Comparison of ENCODE assay signal across 28 cellular contexts in genomic region chr2:74743778-74744177, GRCh38.
"Had no signal": no experiment of that assay in that cellular context is flagged by ENCODE, and none has a peak within 500 bp of the region (broad histone marks: within the 10 kb centered on the region; RNA-seq: fewer than 3 reads in every experiment).

No MANE protein-coding gene starts in this region.

- H3K9me3 ChIP-seq: gastrocnemius medialis had no signal

- FAIRE-seq: astrocyte, bronchial epithelial cell had no signal

- H3K36me3 ChIP-seq: brain microvascular endothelial cell, gastrocnemius medialis, WERI-Rb-1 had no signal

- DNase-seq: activated B cell treated with CpG ODN at 0.5 μM for 24 hours; activated CD4-positive, alpha-beta memory T cell treated with anti-CD3 and anti-CD28 coated beads, Interleukin-2, amount 10 ng/mL, durations not matched to agents 7 days and 5 days; activated CD4-positive, alpha-beta T cell treated with anti-CD3 and anti-CD28 coated beads for 48 hours; activated CD4-positive, alpha-beta T cell treated with anti-CD3 and anti-CD28 coated beads, Interleukin-2, amount 50 U/mL, for 4 hours; activated CD8-positive, alpha-beta memory T cell treated with anti-CD3 and anti-CD28 coated beads, Interleukin-2, amount 50 U/mL, for 48 hours; activated gamma-delta T cell; activated naive CD4-positive, alpha-beta T cell; activated naive CD4-positive, alpha-beta T cell treated with anti-CD3 and anti-CD28 coated beads, Interleukin-2, amount 50 U/mL, for 16 hours; activated T-cell treated with anti-CD3 and anti-CD28 coated beads for 4 hours; activated T-cell treated with anti-CD3 and anti-CD28 coated beads, Interleukin-2, amount 50 U/mL, for 24 hours; activated T-cell treated with anti-CD3 and anti-CD28 coated beads, Interleukin-2, amount 50 U/mL, for 72 hours; amniotic stem cell; anterior cingulate cortex; brain microvascular endothelial cell; dorsolateral prefrontal cortex; effector memory CD4-positive, alpha-beta T cell; endodermal cell; foreskin keratinocyte; gastrocnemius medialis; glutamatergic neuron; T-helper 1 cell; T-helper 17 cell; T1000; WERI-Rb-1 had no signal

- H3K4me3 ChIP-seq: coronary artery, dorsolateral prefrontal cortex, gastrocnemius medialis had no signal

- H3K27ac ChIP-seq: brain microvascular endothelial cell, coronary artery, dorsolateral prefrontal cortex, foreskin keratinocyte, gastrocnemius medialis, WERI-Rb-1 had no signal

- H3K27me3 ChIP-seq: brain microvascular endothelial cell, foreskin keratinocyte, gastrocnemius medialis had no signal

- ATAC-seq: activated CD4-positive, CD25-positive, alpha-beta regulatory T cell treated with anti-CD3 and anti-CD28 coated beads, Interleukin-2, amount 50 U/mL, for 24 hours; activated T-cell treated with anti-CD3 and anti-CD28 coated beads, Interleukin-2, amount 50 U/mL, for 72 hours; foreskin keratinocyte; gastrocnemius medialis; T-helper 17 cell had no signal
